ENCODE assay signal across 24 cellular contexts in genomic region chr11:14347991-14348390, GRCh38. TPM values are rescaled to one million over a fixed set of nuclear protein-coding genes. Genes with fewer than 3 reads are reported as not detected.
DNase-seq lines count a peak whose midpoint lies in the region; TF ChIP-seq lines count a peak whose summit lies in the region.
"Had no signal": no experiment of that assay in that cellular context is flagged by ENCODE, and none has a peak within 500 bp of the region (broad histone marks: within the 10 kb centered on the region; RNA-seq: fewer than 3 reads in every experiment).

No MANE protein-coding gene starts in this region.

- DNase-seq in activated naive CD4-positive, alpha-beta T cell treated with anti-CD3 and anti-CD28 coated beads, Interleukin-2, amount 10 ng/mL, durations not matched to agents 7 days and 5 days: no peak
- peak; percentile 32 for DNase-seq in NCI-H748 (lab: John Stamatoyannopoulos, UW; ENCODE audit: unreplicated experiment)
- no peak for DNase-seq in left ventricle myocardium inferior
- no peak for DNase-seq in activated gamma-delta T cell (lab: John Stamatoyannopoulos, UW)
- no peak for DNase-seq in activated CD4-positive, alpha-beta T cell treated with anti-CD3 and anti-CD28 coated beads, Interleukin-2, amount 10 ng/mL, durations not matched to agents 7 days and 5 days
- DNase-seq: activated naive CD8-positive, alpha-beta T cell treated with anti-CD3 and anti-CD28 coated beads, Interleukin-2, amount 10 ng/mL, durations not matched to agents 7 days and 5 days; caudate nucleus; CD8-positive, alpha-beta T cell; effector CD8-positive, alpha-beta T cell; hypothalamus; Karpas-422; mesendoderm; NCI-H1436 treated with DMSO at 0.1 percent for 48 hours; NCI-H446 treated with DMSO at 0.1 percent for 48 hours; PC-9; posterior cingulate gyrus; small intestine had no signal

- H3K4me3 Mint-ChIP-seq in activated naive CD4-positive, alpha-beta T cell treated with anti-CD3 and anti-CD28 coated beads, Interleukin-2, amount 50 U/mL, for 24 hours: no peak overlapping the region
- no peak overlapping the region for H3K4me3 Mint-ChIP-seq in activated naive CD4-positive, alpha-beta T cell treated with anti-CD3 and anti-CD28 coated beads, Interleukin-2, amount 10 ng/mL, durations not matched to agents 7 days and 5 days
- no peak overlapping the region for H3K4me3 Mint-ChIP-seq in activated CD4-positive, alpha-beta T cell treated with anti-CD3 and anti-CD28 coated beads, Interleukin-2, amount 10 ng/mL, durations not matched to agents 7 days and 5 days
- H3K4me3 Mint-ChIP-seq: activated naive CD8-positive, alpha-beta T cell treated with anti-CD3 and anti-CD28 coated beads, Interleukin-2, amount 10 ng/mL, durations not matched to agents 7 days and 5 days; CD8-positive, alpha-beta T cell; stimulated activated naive CD8-positive, alpha-beta T cell treated with anti-CD3 and anti-CD28 coated beads, Interleukin-15, Interleukin-2, amounts not matched to agents 100 ng/mL and 50 ng/mL, for 24 hours had no signal

- peaks cover 22% of the 10 kb centered on the region for H3K36me3 Mint-ChIP-seq in activated naive CD4-positive, alpha-beta T cell treated with anti-CD3 and anti-CD28 coated beads, Interleukin-2, amount 50 U/mL, for 24 hours
- H3K36me3 Mint-ChIP-seq in activated naive CD4-positive, alpha-beta T cell treated with anti-CD3 and anti-CD28 coated beads, Interleukin-2, amount 10 ng/mL, durations not matched to agents 7 days and 5 days: peaks cover 53% of the 10 kb centered on the region
- peaks cover 44% of the 10 kb centered on the region for H3K36me3 Mint-ChIP-seq in activated CD4-positive, alpha-beta T cell treated with anti-CD3 and anti-CD28 coated beads, Interleukin-2, amount 10 ng/mL, durations not matched to agents 7 days and 5 days (ENCODE audit: low read depth)

- H3K4me1 ChIP-seq in iPS-20b (ENCODE audit: insufficient read depth, low read length) (peaks cover 43% of the 10 kb centered on the region; the same call in 1 of the 2 replicates), left ventricle myocardium inferior (peaks cover 9% of the 10 kb centered on the region)
- H3K4me1 ChIP-seq: right atrium auricular region had no signal

- no peak overlapping the region for H3K27ac ChIP-seq in iPS-20b (ENCODE audit: low read length)
- no peak overlapping the region for H3K27ac ChIP-seq in left ventricle myocardium inferior (replicated peaks)
- H3K27ac ChIP-seq: coronary artery, epithelial cell of prostate, PC-9, right atrium auricular region, thoracic aorta had no signal

- no peak for TF ChIP-seq CTCF in left ventricle myocardium inferior (IDR thresholded peaks at IDR 0.05; ENCODE audit: borderline replicate concordance)

- H3K4me1 Mint-ChIP-seq in activated naive CD4-positive, alpha-beta T cell treated with anti-CD3 and anti-CD28 coated beads, Interleukin-2, amount 50 U/mL, for 24 hours: peaks cover 52% of the 10 kb centered on the region
- H3K4me1 Mint-ChIP-seq in activated naive CD4-positive, alpha-beta T cell treated with anti-CD3 and anti-CD28 coated beads, Interleukin-2, amount 10 ng/mL, durations not matched to agents 7 days and 5 days: peaks cover 38% of the 10 kb centered on the region
- peaks cover 19% of the 10 kb centered on the region for H3K4me1 Mint-ChIP-seq in activated CD4-positive, alpha-beta T cell treated with anti-CD3 and anti-CD28 coated beads, Interleukin-2, amount 10 ng/mL, durations not matched to agents 7 days and 5 days

- H3K4me3 ChIP-seq in iPS-20b (ENCODE audit: low read length) (peak overlapping the region; percentile 51), left ventricle myocardium inferior (no peak overlapping the region)
- H3K4me3 ChIP-seq: coronary artery, PC-9, right atrium auricular region, thoracic aorta had no signal

- POLR2A ChIA-PET in activated CD4-positive, alpha-beta T cell treated with anti-CD3 and anti-CD28 coated beads, Interleukin-2, amount 10 ng/mL, durations not matched to agents 7 days and 5 days (lab: Charles Lee): no interaction called here

- intact Hi-C loops in left ventricle myocardium inferior (cut with micrococcal nuclease): no loop called here

- CTCF ChIA-PET in activated naive CD4-positive, alpha-beta T cell treated with anti-CD3 and anti-CD28 coated beads, Interleukin-2, amount 10 ng/mL, durations not matched to agents 7 days and 5 days (lab: Charles Lee): no interaction called here
- CTCF ChIA-PET in activated CD4-positive, alpha-beta T cell treated with anti-CD3 and anti-CD28 coated beads, Interleukin-2, amount 10 ng/mL, durations not matched to agents 7 days and 5 days (lab: Charles Lee): no interaction called here

- no peaks in the 10 kb centered on the region for H3K27me3 ChIP-seq in iPS-20b (ENCODE audit: insufficient read depth, low read length)
- no peaks in the 10 kb centered on the region for H3K27me3 ChIP-seq in left ventricle myocardium inferior (ENCODE audit: low read depth)
- H3K27me3 ChIP-seq: right atrium auricular region had no signal

- H3K27me3 Mint-ChIP-seq in activated naive CD4-positive, alpha-beta T cell treated with anti-CD3 and anti-CD28 coated beads, Interleukin-2, amount 50 U/mL, for 24 hours: no peaks in the 10 kb centered on the region
- H3K27me3 Mint-ChIP-seq in activated naive CD4-positive, alpha-beta T cell treated with anti-CD3 and anti-CD28 coated beads, Interleukin-2, amount 10 ng/mL, durations not matched to agents 7 days and 5 days: no peaks in the 10 kb centered on the region
- no peaks in the 10 kb centered on the region for H3K27me3 Mint-ChIP-seq in activated CD4-positive, alpha-beta T cell treated with anti-CD3 and anti-CD28 coated beads, Interleukin-2, amount 10 ng/mL, durations not matched to agents 7 days and 5 days
- H3K27me3 Mint-ChIP-seq: activated naive CD8-positive, alpha-beta T cell treated with anti-CD3 and anti-CD28 coated beads, Interleukin-2, amount 10 ng/mL, durations not matched to agents 7 days and 5 days; stimulated activated naive CD8-positive, alpha-beta T cell treated with anti-CD3 and anti-CD28 coated beads, Interleukin-15, Interleukin-2, amounts not matched to agents 100 ng/mL and 50 ng/mL, for 24 hours had no signal

- peaks cover 12% of the 10 kb centered on the region for H3K9me3 Mint-ChIP-seq in activated naive CD4-positive, alpha-beta T cell treated with anti-CD3 and anti-CD28 coated beads, Interleukin-2, amount 50 U/mL, for 24 hours
- H3K9me3 Mint-ChIP-seq in activated naive CD4-positive, alpha-beta T cell treated with anti-CD3 and anti-CD28 coated beads, Interleukin-2, amount 10 ng/mL, durations not matched to agents 7 days and 5 days: peaks cover 29% of the 10 kb centered on the region
- H3K9me3 Mint-ChIP-seq in activated CD4-positive, alpha-beta T cell treated with anti-CD3 and anti-CD28 coated beads, Interleukin-2, amount 10 ng/mL, durations not matched to agents 7 days and 5 days: peaks cover 39% of the 10 kb centered on the region

- H3K9ac ChIP-seq in iPS-20b (ENCODE audit: low read depth, low read length): no peak overlapping the region

- H3K9me3 ChIP-seq in iPS-20b (ENCODE audit: insufficient read depth, low read depth, low read length) (no peaks in the 10 kb centered on the region), left ventricle myocardium inferior (replicated peaks) (peaks cover 17% of the 10 kb centered on the region)
- H3K9me3 ChIP-seq: right atrium auricular region had no signal

- no peaks in the 10 kb centered on the region; the same call in 1 of the 2 replicates for H3K36me3 ChIP-seq in iPS-20b (ENCODE audit: insufficient read depth, low read depth, low read length)
- no peaks in the 10 kb centered on the region for H3K36me3 ChIP-seq in left ventricle myocardium inferior
- H3K36me3 ChIP-seq: right atrium auricular region, thoracic aorta had no signal

- peak overlapping the region; percentile 14 for H3K27ac Mint-ChIP-seq in activated naive CD4-positive, alpha-beta T cell treated with anti-CD3 and anti-CD28 coated beads, Interleukin-2, amount 50 U/mL, for 24 hours
- H3K27ac Mint-ChIP-seq in activated naive CD4-positive, alpha-beta T cell treated with anti-CD3 and anti-CD28 coated beads, Interleukin-2, amount 10 ng/mL, durations not matched to agents 7 days and 5 days: no peak overlapping the region
- H3K27ac Mint-ChIP-seq in activated CD4-positive, alpha-beta T cell treated with anti-CD3 and anti-CD28 coated beads, Interleukin-2, amount 10 ng/mL, durations not matched to agents 7 days and 5 days: no peak overlapping the region
- H3K27ac Mint-ChIP-seq: activated naive CD8-positive, alpha-beta T cell treated with anti-CD3 and anti-CD28 coated beads, Interleukin-2, amount 10 ng/mL, durations not matched to agents 7 days and 5 days; CD8-positive, alpha-beta T cell; stimulated activated naive CD8-positive, alpha-beta T cell treated with anti-CD3 and anti-CD28 coated beads, Interleukin-15, Interleukin-2, amounts not matched to agents 100 ng/mL and 50 ng/mL, for 24 hours had no signal

RNA-seq across cellular contexts. Expression of gene RRAS2, which starts 11.0 kb away (rescaled TPM):
- 45.3 TPM for total RNA-seq in left ventricle myocardium inferior
- 10 to 100 TPM; 41.4 to 43.7 TPM for total RNA-seq in activated CD4-positive, alpha-beta T cell treated with anti-CD3 and anti-CD28 coated beads, Interleukin-2, amount 10 ng/mL, durations not matched to agents 7 days and 5 days
